Comparison of ENCODE assay signal across 8 cellular contexts in genomic region chr15:40941528-40942336, GRCh38. TPM values are rescaled to one million over a fixed set of nuclear protein-coding genes. Genes with fewer than 3 reads are reported as not detected.
DNase-seq lines count a peak whose midpoint lies in the region; ATAC-seq lines count a peak whose summit lies in the region.

No MANE protein-coding gene starts in this region.

- peak; percentile 69 for ATAC-seq in HG02852 (IDR thresholded peaks at IDR 0.05; ENCODE audit: unreplicated experiment)
- ATAC-seq in left lobe of liver, result peak; percentile 84

- DNase-seq in NCI-H2081 (lab: John Stamatoyannopoulos, UW) (peak; percentile 74 to 76), NCI-H2081 treated with DMSO at 0.1 percent for 48 hours (lab: John Stamatoyannopoulos, UW) (no peak), NCI-H2171 treated with DMSO at 0.1 percent for 48 hours (lab: John Stamatoyannopoulos, UW) (peak; percentile 76), dedifferentiated amniotic fluid mesenchymal stem cell (ENCODE audit: extremely low spot score) (peak; percentile 47), left lobe of liver (ENCODE audit: low spot score) (peak; percentile 76)
- peak; percentile 46 to 54 for DNase-seq in activated CD4-positive, alpha-beta T cell treated with anti-CD3 and anti-CD28 coated beads for 24 hours (ENCODE audit: low read depth in 2 of 2)
- peak; percentile 67 for DNase-seq in stimulated activated CD4-positive, alpha-beta T cell treated with anti-CD3 and anti-CD28 coated beads, Interleukin-4, amount 100 ng/mL, for 1 hour

RNA-seq across cellular contexts. Expression of gene CHAC1, which starts 11.5 kb away (rescaled TPM):
- total RNA-seq in left lobe of liver, result 1.1 TPM

RNA-seq across cellular contexts. Expression of gene DLL4, which starts 12.6 kb away (rescaled TPM):
- 3.7 TPM for total RNA-seq in left lobe of liver

RNA-seq across cellular contexts. Expression of gene VPS18, which starts 47.5 kb away (rescaled TPM):
- 10.3 TPM for total RNA-seq in left lobe of liver
